In the genomic region with DNA sequence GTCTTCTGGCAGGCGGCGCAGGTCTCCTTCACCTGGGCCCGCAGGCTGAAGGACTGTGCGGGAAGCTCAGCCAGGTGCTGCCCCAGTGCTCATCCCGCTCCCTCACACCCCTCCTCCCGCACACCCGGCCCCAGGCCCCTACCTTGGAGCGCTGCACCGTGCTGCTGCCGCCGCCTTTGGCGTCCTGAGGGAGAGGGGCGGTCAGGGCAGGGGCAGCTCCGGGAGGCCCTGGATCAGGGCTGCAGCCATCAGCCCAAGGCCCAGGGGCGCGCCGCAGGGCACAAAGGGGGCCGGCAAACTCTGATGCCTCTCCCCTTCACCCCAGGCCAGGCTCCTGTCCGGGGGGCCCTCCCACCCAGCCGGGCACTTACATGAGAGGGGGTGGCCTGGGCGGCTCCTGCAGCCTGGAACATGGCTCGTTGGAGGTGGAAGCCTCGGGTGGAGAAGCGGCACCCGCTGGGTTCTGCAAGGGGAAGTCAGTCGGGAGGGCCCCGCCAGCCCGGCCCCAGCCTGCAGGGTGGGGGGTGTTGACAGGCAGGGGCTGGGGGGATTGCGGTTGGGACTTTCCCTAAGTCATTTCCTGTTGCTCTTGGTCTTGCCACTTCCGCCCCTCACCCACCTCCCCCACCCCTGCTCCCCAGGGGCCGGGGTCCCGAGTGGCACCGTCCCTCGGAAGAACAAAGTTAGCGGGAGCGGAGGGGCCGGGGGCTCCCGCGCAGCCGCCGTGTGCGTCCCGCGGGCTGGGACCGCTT, we compare ENCODE assay signal across 8 cellular contexts. TPM values are rescaled to one million over a fixed set of nuclear protein-coding genes. Genes with fewer than 3 reads are reported as not detected.
A peak's percentile ranks its signal among the peaks of the same experiment; 100 is the strongest.
DNase-seq lines count a peak whose midpoint lies in the region; ATAC-seq and TF ChIP-seq lines count a peak whose summit lies in the region.

No MANE protein-coding gene starts in this region.

- no peaks in the 10 kb centered on the region for H3K79me2 ChIP-seq in PC-3 (ENCODE audit: low read length)

- no peaks in the 10 kb centered on the region for H3F3A ChIP-seq in PC-3 (ENCODE audit: low read length, unreplicated experiment)

- H3K4me1 Mint-ChIP-seq in glutamatergic neuron (ENCODE audit: low read depth, unreplicated experiment) (peaks cover 46% of the 10 kb centered on the region), progenitor cell of endocrine pancreas (ENCODE audit: low read depth) (peaks cover 11% of the 10 kb centered on the region)

- no peaks in the 10 kb centered on the region for H3K9me2 ChIP-seq in PC-3 (replicated peaks; ENCODE audit: low read length)

- BruUV-seq in PC-3 (replicated peaks; lab: Mats Ljungman, UMichigan): no TSS peak

- no peak for TF ChIP-seq CTCF in HFF-Myc (IDR thresholded peaks at IDR 0.05; ENCODE audit: low read depth, low read length, missing control alignments)
- no peak for TF ChIP-seq CTCF in PC-3 (conservative IDR thresholded peaks at IDR 0.05; ENCODE audit: low read depth, low read length)
- no peak for TF ChIP-seq CTCF in glutamatergic neuron (IDR thresholded peaks at IDR 0.05; ENCODE audit: partially characterized antibody, unreplicated experiment)
- TF ChIP-seq CTCF in progenitor cell of endocrine pancreas (IDR thresholded peaks at IDR 0.05; ENCODE audit: unreplicated experiment): no peak
- no peak for TF ChIP-seq CTCF in uterus (IDR thresholded peaks at IDR 0.05)

- no peak for TF ChIP-seq POLR2A in uterus (IDR thresholded peaks at IDR 0.05)

- H3K27me3 Mint-ChIP-seq in glutamatergic neuron (ENCODE audit: unreplicated experiment) (peaks cover 26% of the 10 kb centered on the region), progenitor cell of endocrine pancreas (no peaks in the 10 kb centered on the region)

- H3K36me3 ChIP-seq in PC-3 (ENCODE audit: low read depth, low read length) (no peaks in the 10 kb centered on the region), uterus (no peaks in the 10 kb centered on the region)

- no peak overlapping the region for H3K27ac ChIP-seq in PC-3 (ENCODE audit: low read length)
- H3K27ac ChIP-seq in uterus: peak overlapping the region; percentile 31 to 73

- peak overlapping the region; percentile 89 for H3K4me2 ChIP-seq in PC-3 (ENCODE audit: low read length)

- H3K27me3 ChIP-seq in PC-3 (ENCODE audit: low read length) (no peaks in the 10 kb centered on the region), uterus (no peaks in the 10 kb centered on the region)

- H3K27ac Mint-ChIP-seq in glutamatergic neuron (ENCODE audit: unreplicated experiment) (peak overlapping the region; percentile 85), progenitor cell of endocrine pancreas (peak overlapping the region; percentile 41)

- H3K4me3 ChIP-seq in HFF-Myc (replicated peaks; ENCODE audit: low read depth, low read length) (peak overlapping the region; percentile 42), PC-3 (ENCODE audit: low read length) (peak overlapping the region; percentile 75), uterus (peak overlapping the region in 1 of 2 donors; percentile 64)

- H2AFZ ChIP-seq in PC-3 (ENCODE audit: low read length): peak overlapping the region; percentile 75

- no peaks in the 10 kb centered on the region for H4K20me1 ChIP-seq in PC-3 (ENCODE audit: low read length)

- peak overlapping the region; percentile 87 for H3K4me3 Mint-ChIP-seq in glutamatergic neuron (ENCODE audit: unreplicated experiment)
- H3K4me3 Mint-ChIP-seq in progenitor cell of endocrine pancreas (ENCODE audit: low read depth): peak overlapping the region; percentile 77

- H3K9me3 Mint-ChIP-seq in glutamatergic neuron (ENCODE audit: unreplicated experiment) (peaks cover 35% of the 10 kb centered on the region), progenitor cell of endocrine pancreas (ENCODE audit: low read depth) (no peaks in the 10 kb centered on the region)

- DNase-seq in GF-D8 (lab: John Stamatoyannopoulos, UW) (peak; percentile 82), HFF-Myc (ENCODE audit: extremely low read depth, low read depth) (no peak), PC-3 (peak; percentile 25), activated T-helper 1 cell treated with Interleukin-2 at 50 U/mL for 16 hours (ENCODE audit: low read depth) (peak; percentile 89), glutamatergic neuron (peak; percentile 79), progenitor cell of endocrine pancreas (ENCODE audit: low spot score, unreplicated experiment) (peak; percentile 29), uterus (peak in 1 of 2 donors; percentile 33), middle frontal gyrus (ENCODE audit: extremely low spot score, low spot score) (no peak)

- POLR2A ChIA-PET in PC-3 (lab: Charles Lee; ENCODE audit: unreplicated experiment): interaction anchor here (0.6 kb wide), 1 partner anchor 43 kb away, joined by 15 read pairs; no protein-coding TSS in a partner anchor

- H3K9me3 ChIP-seq in PC-3 (ENCODE audit: low read length) (no peaks in the 10 kb centered on the region), uterus (no peaks in the 10 kb centered on the region)

- no peaks in the 10 kb centered on the region for H3K36me3 Mint-ChIP-seq in glutamatergic neuron (ENCODE audit: unreplicated experiment)
- peaks cover 4% of the 10 kb centered on the region for H3K36me3 Mint-ChIP-seq in progenitor cell of endocrine pancreas (ENCODE audit: insufficient read depth)

- peak; percentile 27 for ATAC-seq in PC-3

- H3K9ac ChIP-seq in PC-3 (ENCODE audit: low read length): peak overlapping the region; percentile 17; the same call in 1 of the 2 replicates

- H3K4me1 ChIP-seq in PC-3 (ENCODE audit: insufficient read depth, low read length) (peaks cover 7% of the 10 kb centered on the region; the same call in 1 of the 2 replicates), uterus (peaks cover 0 to 10% of the 10 kb centered on the region in 2 donors)

- CTCF ChIA-PET in PC-3 (lab: Charles Lee): interaction anchor here (0.7 kb wide), 2 partner anchors 11 to 43 kb away, joined by 3 read pairs; no protein-coding TSS in a partner anchor

- intact Hi-C loops in PC-3 (cut with micrococcal nuclease) (loop anchor here (2.0 to 10.0 kb wide), 4 partner anchors 42 to 274 kb away; partner anchors contain the start of genes FTSJ3, MAP3K3, PSMC5 and STRADA), uterus (cut with DNase I; ENCODE audit: low total_unique reads) (no loop called here)

RNA-seq across cellular contexts. Expression of gene LIMD2, which starts 0.9 kb away (rescaled TPM):
- total RNA-seq in PC-3 (2014; rRNA removed): 19.4 and 43.0 TPM in 2 replicates
- 311 TPM for total RNA-seq in glutamatergic neuron (ENCODE audit: unreplicated experiment)
- 109 and 113 TPM in 2 replicates for total RNA-seq in progenitor cell of endocrine pancreas
- total RNA-seq in uterus: 10 to 100 TPM in 3 of 4 donors, 1 to 10 TPM in 1; 3.8 to 23.2 (median 11.8) TPM

RNA-seq across cellular contexts. Expression of gene STRADA, which starts 42.5 kb away (rescaled TPM):
- 17.9 and 26.3 TPM in 2 replicates for total RNA-seq in PC-3 (2014; rRNA removed)
- total RNA-seq in glutamatergic neuron (ENCODE audit: unreplicated experiment): 58.8 TPM
- total RNA-seq in progenitor cell of endocrine pancreas: 49.7 and 52.0 TPM in 2 replicates
- total RNA-seq in uterus: 10 to 100 TPM; 14.1 to 60.9 (median 27.9) TPM

Comparison
In these comparisons a context has a peak if more than half of its experiments do, and no peak if none do; other contexts are left out.
1. DNase-seq: peak in GF-D8 (single experiment), PC-3 (single experiment), activated T-helper 1 cell treated with Interleukin-2 at 50 U/mL for 16 hours (single experiment), glutamatergic neuron (single experiment) and progenitor cell of endocrine pancreas (single experiment); none in HFF-Myc (single experiment) and middle frontal gyrus (single experiment).